ENCODE assay signal across 12 cellular contexts in the genomic region with DNA sequence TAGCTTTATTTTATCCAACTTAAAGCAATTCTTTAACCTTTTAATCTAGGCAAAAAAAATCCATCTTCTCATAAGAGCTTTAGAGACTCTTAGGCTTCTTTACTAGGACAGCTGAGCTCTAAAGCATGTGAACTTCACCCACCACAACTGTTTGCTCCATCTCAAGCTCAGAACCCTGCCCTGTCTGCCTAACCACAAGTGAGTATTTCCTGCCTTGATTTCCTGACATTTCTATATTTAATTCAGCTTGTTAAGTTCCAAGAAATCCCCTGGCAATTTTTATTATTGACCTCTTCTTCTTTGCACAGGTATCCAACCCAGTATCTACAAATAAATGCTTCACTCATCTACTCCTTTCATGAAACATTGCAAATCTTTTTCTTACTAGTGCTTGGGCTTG. TPM values are rescaled to one million over a fixed set of nuclear protein-coding genes. Genes with fewer than 3 reads are reported as not detected.
DNase-seq lines count a peak whose midpoint lies in the region; ATAC-seq and TF ChIP-seq lines count a peak whose summit lies in the region.
"Had no signal": no experiment of that assay in that cellular context is flagged by ENCODE, and none has a peak within 500 bp of the region (broad histone marks: within the 10 kb centered on the region; RNA-seq: fewer than 3 reads in every experiment).

No MANE protein-coding gene starts in this region.

- H3K4me1 Mint-ChIP-seq in central memory CD8-positive, alpha-beta T cell = peaks cover 77% of the 10 kb centered on the region
- peaks cover 85% of the 10 kb centered on the region for H3K4me1 Mint-ChIP-seq in stimulated activated naive CD8-positive, alpha-beta T cell treated with anti-CD3 and anti-CD28 coated beads, Interleukin-15, Interleukin-2, amounts not matched to agents 100 ng/mL and 50 ng/mL, for 24 hours (ENCODE audit: low read depth)

- H3K27me3 Mint-ChIP-seq in central memory CD8-positive, alpha-beta T cell = no peaks in the 10 kb centered on the region
- H3K27me3 Mint-ChIP-seq in stimulated activated naive CD8-positive, alpha-beta T cell treated with anti-CD3 and anti-CD28 coated beads, Interleukin-15, Interleukin-2, amounts not matched to agents 100 ng/mL and 50 ng/mL, for 24 hours = no peaks in the 10 kb centered on the region

- H2AFZ ChIP-seq in OCI-LY7 (ENCODE audit: low read length) = no peak overlapping the region

- H4K20me1 ChIP-seq in OCI-LY7 (ENCODE audit: insufficient read depth, low read length) = no peaks in the 10 kb centered on the region

- TF ChIP-seq CTCF in OCI-LY7 (conservative IDR thresholded peaks at IDR 0.05; ENCODE audit: low read length) = no peak

- CTCF ChIA-PET in OCI-LY7 (lab: Charles Lee; ENCODE audit: unreplicated experiment) = no interaction called here

- H3K36me3 Mint-ChIP-seq in central memory CD8-positive, alpha-beta T cell (ENCODE audit: insufficient read depth) = peaks cover 48% of the 10 kb centered on the region
- peaks cover 83% of the 10 kb centered on the region for H3K36me3 Mint-ChIP-seq in stimulated activated naive CD8-positive, alpha-beta T cell treated with anti-CD3 and anti-CD28 coated beads, Interleukin-15, Interleukin-2, amounts not matched to agents 100 ng/mL and 50 ng/mL, for 24 hours (ENCODE audit: low read depth)

- H3K79me2 ChIP-seq in OCI-LY7 (ENCODE audit: insufficient read depth, low read depth, low read length) = peaks cover 73% of the 10 kb centered on the region

- peak overlapping the region; percentile 50 for H3K27ac Mint-ChIP-seq in central memory CD8-positive, alpha-beta T cell (ENCODE audit: low read depth)
- H3K27ac Mint-ChIP-seq in stimulated activated naive CD8-positive, alpha-beta T cell treated with anti-CD3 and anti-CD28 coated beads, Interleukin-15, Interleukin-2, amounts not matched to agents 100 ng/mL and 50 ng/mL, for 24 hours = peak overlapping the region; percentile 96

- POLR2A ChIA-PET in OCI-LY7 (lab: Charles Lee) = interaction anchor here (0.7 to 1.0 kb wide), 4 partner anchors 8 to 29 kb away, joined by 3 to 7 read pairs (median 5); no protein-coding TSS in a partner anchor

- H3K9me3 Mint-ChIP-seq in central memory CD8-positive, alpha-beta T cell = no peaks in the 10 kb centered on the region
- peaks cover 4% of the 10 kb centered on the region for H3K9me3 Mint-ChIP-seq in stimulated activated naive CD8-positive, alpha-beta T cell treated with anti-CD3 and anti-CD28 coated beads, Interleukin-15, Interleukin-2, amounts not matched to agents 100 ng/mL and 50 ng/mL, for 24 hours

- peak overlapping the region; percentile 12 for H3K27ac ChIP-seq in OCI-LY7 (ENCODE audit: low read depth, low read length, poor library complexity, severe bottlenecking)
- H3K27ac ChIP-seq: coronary artery, neutrophil, VCaP had no signal

- no peaks in the 10 kb centered on the region for H3K9me2 ChIP-seq in OCI-LY7 (ENCODE audit: insufficient read depth, low read length)

- peak overlapping the region; percentile 63 for H3K4me3 Mint-ChIP-seq in central memory CD8-positive, alpha-beta T cell
- H3K4me3 Mint-ChIP-seq in stimulated activated naive CD8-positive, alpha-beta T cell treated with anti-CD3 and anti-CD28 coated beads, Interleukin-15, Interleukin-2, amounts not matched to agents 100 ng/mL and 50 ng/mL, for 24 hours = peak overlapping the region; percentile 79

- H3K36me3 ChIP-seq in OCI-LY7 (ENCODE audit: insufficient read depth, low read length) = peaks cover 92% of the 10 kb centered on the region
- H3K36me3 ChIP-seq: neutrophil had no signal

- H3K4me2 ChIP-seq in OCI-LY7 (ENCODE audit: low read length) = peak overlapping the region; percentile 38

- H3K4me3 ChIP-seq in OCI-LY7 (ENCODE audit: low read depth, low read length, poor library complexity, severe bottlenecking) = peak overlapping the region; percentile 84
- H3K4me3 ChIP-seq: coronary artery had no signal

- DNase-seq in activated gamma-delta T cell treated with Interleukin-2 at 50 U/mL for 16 hours (peak; percentile 45), activated gamma-delta T cell (lab: John Stamatoyannopoulos, UW) (no peak), OCI-LY7 (ENCODE audit: low spot score) (no peak), NCI-H2227 (lab: John Stamatoyannopoulos, UW; ENCODE audit: unreplicated experiment) (no peak), inferior parietal cortex (ENCODE audit: extremely low spot score) (no peak)
- DNase-seq in central memory CD8-positive, alpha-beta T cell (ENCODE audit: low spot score in 2 of 2) = no peak
- DNase-seq: NCI-H226 had no signal

- peak; percentile 81 for ATAC-seq in central memory CD8-positive, alpha-beta T cell (replicated peaks; ENCODE audit: extremely low read depth, poor library complexity, severe bottlenecking)
- ATAC-seq in GM21576 (IDR thresholded peaks at IDR 0.05; ENCODE audit: unreplicated experiment) = no peak

- peaks cover 52% of the 10 kb centered on the region for H3K4me1 ChIP-seq in OCI-LY7 (ENCODE audit: insufficient read depth, low read length, poor library complexity, severe bottlenecking)

- intact Hi-C loops in OCI-LY7 (cut with micrococcal nuclease; ENCODE audit: unreplicated experiment) = no loop called here

- no TSS peak for BruUV-seq in OCI-LY7 (replicated peaks; lab: Mats Ljungman, UMichigan)

- H3K9me3 ChIP-seq in OCI-LY7 (ENCODE audit: low read length) = peaks cover 31% of the 10 kb centered on the region
- H3K9me3 ChIP-seq: neutrophil had no signal

RNA-seq across cellular contexts. Expression of a gene that starts 21.1 kb away (rescaled TPM):
- total RNA-seq in OCI-LY7 (2014; rRNA removed; shearing (Covaris generic)) = 25.9 and 40.8 TPM in 2 replicates
- 52.5 and 56.0 TPM in 2 replicates for total RNA-seq in OCI-LY7 (2022)
